26 cellular contexts compared by ENCODE assay signal in genomic region chr17:74374786-74375185, GRCh38. TPM values are rescaled to one million over a fixed set of nuclear protein-coding genes. Genes with fewer than 3 reads are reported as not detected.
DNase-seq lines count a peak whose midpoint lies in the region; ATAC-seq, FAIRE-seq and TF ChIP-seq lines count a peak whose summit lies in the region.
"Had no signal": no experiment of that assay in that cellular context is flagged by ENCODE, and none has a peak within 500 bp of the region (broad histone marks: within the 10 kb centered on the region; RNA-seq: fewer than 3 reads in every experiment).

No MANE protein-coding gene starts in this region.

- peaks cover 22% of the 10 kb centered on the region for H3K4me1 Mint-ChIP-seq in progenitor cell of endocrine pancreas (ENCODE audit: low read depth)
- H3K4me1 Mint-ChIP-seq: GM23338 had no signal

- no peaks in the 10 kb centered on the region for H3K79me2 ChIP-seq in K562 (ENCODE audit: control insufficient read depth, insufficient read depth, low read length)

- DNase-seq in NCI-H1694 treated with DMSO at 0.1 percent for 48 hours (lab: John Stamatoyannopoulos, UW) (peak; percentile 17), NCI-H1694 (lab: John Stamatoyannopoulos, UW) (no peak), COLO668 (lab: John Stamatoyannopoulos, UW; ENCODE audit: unreplicated experiment) (peak; percentile 29), K562 (ENCODE audit: extremely low read depth in 1 of 4, low spot score in 3 of 4) (no peak), progenitor cell of endocrine pancreas (ENCODE audit: low spot score, unreplicated experiment) (no peak), GDM1 (lab: John Stamatoyannopoulos, UW) (no peak)
- DNase-seq: BE2C; CD8-positive, alpha-beta T cell; DND-41; HCEC 1CT; IMR-90; Karpas-422; NCI-H1105; NCI-H2227 treated with DMSO at 0.1 percent for 48 hours; NCI-H510A treated with DMSO at 0.1 percent for 48 hours had no signal

- H3K9me3 Mint-ChIP-seq in progenitor cell of endocrine pancreas (ENCODE audit: low read depth) = no peaks in the 10 kb centered on the region
- H3K9me3 Mint-ChIP-seq: CD8-positive, alpha-beta T cell; GM23338 had no signal

- H3K4me2 ChIP-seq in K562 (ENCODE audit: insufficient read depth, low read length) = no peak overlapping the region
- H3K4me2 ChIP-seq: GM23338 had no signal

- no peak for TF ChIP-seq RAD21 in K562 (CRISPR knock-in tag; conservative IDR thresholded peaks at IDR 0.05 in 1 of 2, IDR thresholded peaks at IDR 0.05 in 1 of 2)

- TF ChIP-seq CTCF in K562 (IDR thresholded peaks at IDR 0.05 in 2 of 3, conservative IDR thresholded peaks at IDR 0.05 in 1 of 3; ENCODE audit: insufficient read depth in 2 of 3, low read depth in 1 of 3, low read length in 3 of 3) = no peak
- no peak for TF ChIP-seq CTCF in progenitor cell of endocrine pancreas (IDR thresholded peaks at IDR 0.05; ENCODE audit: unreplicated experiment)

- TF ChIP-seq EP300 in K562 (IDR thresholded peaks at IDR 0.05; ENCODE audit: low read length) = no peak

- in situ Hi-C loops in K562 (cut with MboI) = loop anchor here (5.0 to 10.0 kb wide), 2 partner anchors 118 to 220 kb away; partner anchors contain the start of gene CD300LD

- no peak overlapping the region for H2AFZ ChIP-seq in K562 (ENCODE audit: low read depth, low read length)
- H2AFZ ChIP-seq: GM23338 had no signal

- ATAC-seq in K562 (no peak), GM18519 (IDR thresholded peaks at IDR 0.05; ENCODE audit: low FRiP score, unreplicated experiment) (no peak), GM21825 (IDR thresholded peaks at IDR 0.05; ENCODE audit: unreplicated experiment) (no peak)
- ATAC-seq: CD8-positive, alpha-beta T cell; GM23338; Panc1 had no signal

- H3K4me1 ChIP-seq in K562 (replicated peaks in 1 of 2; ENCODE audit: control insufficient read depth in 2 of 2, insufficient read depth in 2 of 2, low read length in 2 of 2) = peaks cover 0 to 16% of the 10 kb centered on the region in 2 experiments; a peak in 4 of 5 replicates

- no peaks in the 10 kb centered on the region for H3K36me3 Mint-ChIP-seq in progenitor cell of endocrine pancreas (ENCODE audit: insufficient read depth)
- H3K36me3 Mint-ChIP-seq: CD8-positive, alpha-beta T cell had no signal

- intact Hi-C loops in K562 (cut with micrococcal nuclease) = no loop called here

- whole genome bisulfite sequencing in K562 (ENCODE audit: insufficient coverage, low coverage, missing lambda C conversion rate) = 0% methylated on average over 5 of the region's 5 CpGs

- no peaks in the 10 kb centered on the region; the same call in 1 of the 2 replicates for H4K20me1 ChIP-seq in K562 (replicated peaks; ENCODE audit: control insufficient read depth, insufficient read depth, low read length)

- peaks cover 33 to 74% of the 10 kb centered on the region in 2 experiments for H3K27me3 ChIP-seq in K562 (ENCODE audit: control insufficient read depth in 2 of 2, insufficient read depth in 2 of 2, low read length in 2 of 2)

- peak overlapping the region; percentile 97 for H3K27ac Mint-ChIP-seq in progenitor cell of endocrine pancreas
- H3K27ac Mint-ChIP-seq: CD8-positive, alpha-beta T cell; GM23338 had no signal

- no peaks in the 10 kb centered on the region for H3K9me1 ChIP-seq in K562 (ENCODE audit: control insufficient read depth, insufficient read depth, low read length)

- POLR2A ChIA-PET in K562 (lab: Yijun Ruan, JAX) = interaction anchor here (0.5 to 1.0 kb wide), 4 partner anchors 46 to 450 kb away, joined by 3 to 4 read pairs (median 3); no protein-coding TSS in a partner anchor

- no TSS peak for BruUV-seq in K562 (replicated peaks; lab: Mats Ljungman, UMichigan)

- CTCF ChIA-PET in K562 (lab: Yijun Ruan, JAX; ENCODE audit: low intra/inter-chr PET ratio) = no interaction called here

- no peak overlapping the region for H3K27ac ChIP-seq in K562 (ENCODE audit: extremely low read depth, low read depth, low read length)
- H3K27ac ChIP-seq: HL-60, SJSA1 had no signal

- FAIRE-seq in K562 (lab: Jason Lieb, UNC) = peak; percentile 11
- FAIRE-seq: A204.1, GM19239 had no signal

- H3K9me3 ChIP-seq in K562 (replicated peaks; ENCODE audit: control insufficient read depth, insufficient read depth, low read depth, low read length) = no peaks in the 10 kb centered on the region
- H3K9me3 ChIP-seq: BE2C, SJSA1 had no signal

- no peak overlapping the region for H3K4me3 ChIP-seq in K562
- H3K4me3 ChIP-seq: GM23338, SJSA1 had no signal

- no peak overlapping the region for H3K4me3 Mint-ChIP-seq in progenitor cell of endocrine pancreas (ENCODE audit: low read depth)
- H3K4me3 Mint-ChIP-seq: CD8-positive, alpha-beta T cell; GM23338 had no signal

- no peak overlapping the region for H3K9ac ChIP-seq in K562 (ENCODE audit: insufficient read depth in 1 of 2, low read depth in 2 of 2, low read length in 2 of 2)

- H3K36me3 ChIP-seq in K562 (ENCODE audit: control insufficient read depth, insufficient read depth, low read length) = no peaks in the 10 kb centered on the region
- H3K36me3 ChIP-seq: BE2C, SJSA1 had no signal

- no peak for TF ChIP-seq POLR2A in K562 (conservative IDR thresholded peaks at IDR 0.05)

- H3K27me3 Mint-ChIP-seq in progenitor cell of endocrine pancreas = no peaks in the 10 kb centered on the region

RNA-seq across cellular contexts. Expression of gene GPR142, which starts 7.5 kb away (rescaled TPM):
- not detected in 2 replicates for total RNA-seq in K562 (2011; cell fraction: chromatin; rRNA removed; ENCODE audit: low replicate concordance)
- total RNA-seq in K562 (2011; cell fraction: nucleolus; rRNA removed) = not detected in 2 replicates
- total RNA-seq in K562 (2011; cell fraction: nucleoplasm; rRNA removed) = not detected in 2 replicates
- total RNA-seq in K562 (2014; rRNA removed) = not detected in 2 replicates
- not detected in 2 replicates for total RNA-seq in K562 (2014; rRNA removed; fragmentation: Illumina TruSeq; extraction: Trizol)
- not detected in 2 replicates for total RNA-seq in K562 (2015; rRNA removed; fragmentation: Illumina TruSeq; extraction: Trizol)
- not detected in 2 replicates for total RNA-seq in K562 (2021)
- polyA plus RNA-seq in K562 (2011; rRNA removed) = not detected in 2 replicates
- polyA plus RNA-seq in K562 (2011; cell fraction: cytosol; rRNA removed) = not detected in 2 replicates
- polyA plus RNA-seq in K562 (2011; cell fraction: nucleus; rRNA removed) = not detected in 2 replicates
- polyA plus RNA-seq in K562 (2012) = not detected in 2 replicates
- not detected in 2 replicates for polyA plus RNA-seq in K562 (2014; fragmentation: Illumina TruSeq; extraction: Trizol)
- not detected for polyA plus RNA-seq in K562 (2014; fragmentation: Nextera tagmentation; extraction: Ambion mirVana)
- polyA plus RNA-seq in K562 (2014; rRNA removed) = not detected in 2 replicates
- polyA minus RNA-seq in K562 (2011; rRNA and poly(A)+ RNA removed) = not detected in 2 replicates
- not detected in 2 replicates for polyA minus RNA-seq in K562 (2011; cell fraction: cytosol; rRNA and poly(A)+ RNA removed)
- not detected in 2 replicates for polyA minus RNA-seq in K562 (2011; cell fraction: nucleus; rRNA and poly(A)+ RNA removed)
- 6.0 and 6.6 TPM in 2 replicates for total RNA-seq in progenitor cell of endocrine pancreas
- total RNA-seq: CD8-positive, alpha-beta T cell; G401; GM23338; HT1080; IMR-90; MCF 10A; SJSA1 had no signal
- polyA plus RNA-seq: GM23338, IMR-90 had no signal

RNA-seq across cellular contexts. Expression of gene BTBD17, which starts 13.1 kb away (rescaled TPM):
- total RNA-seq in K562 (2011; cell fraction: chromatin; rRNA removed; ENCODE audit: low replicate concordance) = not detected in 2 replicates
- total RNA-seq in K562 (2011; cell fraction: nucleolus; rRNA removed) = not detected in 2 replicates
- not detected in 2 replicates for total RNA-seq in K562 (2011; cell fraction: nucleoplasm; rRNA removed)
- total RNA-seq in K562 (2014; rRNA removed) = not detected in 2 replicates
- total RNA-seq in K562 (2014; rRNA removed; fragmentation: Illumina TruSeq; extraction: Trizol) = not detected in 2 replicates
- not detected in 2 replicates for total RNA-seq in K562 (2015; rRNA removed; fragmentation: Illumina TruSeq; extraction: Trizol)
- total RNA-seq in K562 (2021) = not detected in 2 replicates
- polyA plus RNA-seq in K562 (2011; rRNA removed) = not detected in 2 replicates
- polyA plus RNA-seq in K562 (2011; cell fraction: cytosol; rRNA removed) = not detected in 2 replicates
- not detected in 2 replicates for polyA plus RNA-seq in K562 (2011; cell fraction: nucleus; rRNA removed)
- polyA plus RNA-seq in K562 (2012) = not detected in 2 replicates
- polyA plus RNA-seq in K562 (2014; fragmentation: Illumina TruSeq; extraction: Trizol) = not detected in 2 replicates
- polyA plus RNA-seq in K562 (2014; fragmentation: Nextera tagmentation; extraction: Ambion mirVana) = not detected
- polyA plus RNA-seq in K562 (2014; rRNA removed) = not detected in 2 replicates
- polyA minus RNA-seq in K562 (2011; rRNA and poly(A)+ RNA removed) = not detected in 2 replicates
- polyA minus RNA-seq in K562 (2011; cell fraction: cytosol; rRNA and poly(A)+ RNA removed) = not detected in 2 replicates
- not detected in 2 replicates for polyA minus RNA-seq in K562 (2011; cell fraction: nucleus; rRNA and poly(A)+ RNA removed)
- 2.8 and 3.4 TPM in 2 replicates for total RNA-seq in progenitor cell of endocrine pancreas
- total RNA-seq: CD8-positive, alpha-beta T cell; G401; HT1080; IMR-90; MCF 10A; SJSA1 had no signal
- polyA plus RNA-seq: IMR-90 had no signal

RNA-seq across cellular contexts. Expression of gene KIF19, which starts 48.8 kb away (rescaled TPM):
- 0.76 and 1.1 TPM in 2 replicates for total RNA-seq in K562 (2011; cell fraction: chromatin; rRNA removed; ENCODE audit: low replicate concordance)
- total RNA-seq in K562 (2011; cell fraction: nucleolus; rRNA removed) = 0.66 and 0.83 TPM in 2 replicates
- total RNA-seq in K562 (2011; cell fraction: nucleoplasm; rRNA removed) = 0.46 and 0.95 TPM in 2 replicates
- total RNA-seq in K562 (2014; rRNA removed) (not detected in 2 replicates), K562 (2014; rRNA removed; fragmentation: Illumina TruSeq; extraction: Trizol) (not detected in 2 replicates), K562 (2015; rRNA removed; fragmentation: Illumina TruSeq; extraction: Trizol) (not detected in 2 replicates), K562 (2021) (not detected in 2 replicates), progenitor cell of endocrine pancreas (1.7 and 2.2 TPM in 2 replicates)
- polyA plus RNA-seq in K562 (2011; rRNA removed) (0.10 and 0.19 TPM in 2 replicates), K562 (2014; fragmentation: Illumina TruSeq; extraction: Trizol) (not detected in 2 replicates), K562 (2014; fragmentation: Nextera tagmentation; extraction: Ambion mirVana) (not detected), K562 (2014; rRNA removed) (not detected in 2 replicates)
- 0.09 and 0.12 TPM in 2 replicates for polyA plus RNA-seq in K562 (2011; cell fraction: cytosol; rRNA removed)
- 0.38 and 0.58 TPM in 2 replicates for polyA plus RNA-seq in K562 (2011; cell fraction: nucleus; rRNA removed)
- 0.03 TPM in 1 of 2 replicates, not detected in the other for polyA plus RNA-seq in K562 (2012)
- 0.21 and 0.32 TPM in 2 replicates for polyA minus RNA-seq in K562 (2011; rRNA and poly(A)+ RNA removed)
- polyA minus RNA-seq in K562 (2011; cell fraction: cytosol; rRNA and poly(A)+ RNA removed) = not detected in 2 replicates
- polyA minus RNA-seq in K562 (2011; cell fraction: nucleus; rRNA and poly(A)+ RNA removed) = 0.54 and 1.00 TPM in 2 replicates
- total RNA-seq: G401, HT1080, IMR-90, MCF 10A, SJSA1 had no signal
- polyA plus RNA-seq: IMR-90 had no signal

RNA-seq across cellular contexts. Expression of gene GPRC5C, which starts 57.1 kb away (rescaled TPM):
- total RNA-seq in K562 (2011; cell fraction: chromatin; rRNA removed; ENCODE audit: low replicate concordance) = 2.8 and 8.7 TPM in 2 replicates
- total RNA-seq in K562 (2011; cell fraction: nucleolus; rRNA removed) = 8.9 and 15.5 TPM in 2 replicates
- 4.5 and 7.9 TPM in 2 replicates for total RNA-seq in K562 (2011; cell fraction: nucleoplasm; rRNA removed)
- total RNA-seq in K562 (2014; rRNA removed) (6.5 and 7.6 TPM in 2 replicates), K562 (2014; rRNA removed; fragmentation: Illumina TruSeq; extraction: Trizol) (1.1 and 1.6 TPM in 2 replicates), K562 (2015; rRNA removed; fragmentation: Illumina TruSeq; extraction: Trizol) (4.1 and 4.4 TPM in 2 replicates), K562 (2021) (6.4 and 7.8 TPM in 2 replicates), progenitor cell of endocrine pancreas (182 and 207 TPM in 2 replicates)
- polyA plus RNA-seq in K562 (2011; rRNA removed) (9.0 and 85.5 TPM in 2 replicates), K562 (2014; fragmentation: Illumina TruSeq; extraction: Trizol) (2.1 and 4.1 TPM in 2 replicates), K562 (2014; fragmentation: Nextera tagmentation; extraction: Ambion mirVana) (under 1 TPM; 0.28 to 0.41 TPM), K562 (2014; rRNA removed) (5.9 and 9.6 TPM in 2 replicates)
- polyA plus RNA-seq in K562 (2011; cell fraction: cytosol; rRNA removed) = 26.1 and 77.2 TPM in 2 replicates
- polyA plus RNA-seq in K562 (2011; cell fraction: nucleus; rRNA removed) = 13.3 and 92.4 TPM in 2 replicates
- 8.7 and 24.4 TPM in 2 replicates for polyA plus RNA-seq in K562 (2012)
- polyA minus RNA-seq in K562 (2011; rRNA and poly(A)+ RNA removed) = 4.1 and 15.3 TPM in 2 replicates
- 7.9 and 36.4 TPM in 2 replicates for polyA minus RNA-seq in K562 (2011; cell fraction: cytosol; rRNA and poly(A)+ RNA removed)
- polyA minus RNA-seq in K562 (2011; cell fraction: nucleus; rRNA and poly(A)+ RNA removed) = 4.0 and 28.7 TPM in 2 replicates
- total RNA-seq: HT1080, IMR-90 had no signal
- polyA plus RNA-seq: IMR-90 had no signal

Comparison
In these comparisons a context has a peak if more than half of its experiments do, and no peak if none do; other contexts are left out.
1. DNase-seq: peak in NCI-H1694 treated with DMSO at 0.1 percent for 48 hours (single experiment) and COLO668 (single experiment); none in NCI-H1694 (single experiment), K562 (0 of 4), progenitor cell of endocrine pancreas (single experiment) and GDM1 (single experiment).